Comparison of ENCODE assay signal across 8 cellular contexts in genomic region chr7:155345490-155345889, GRCh38. TPM values are rescaled to one million over a fixed set of nuclear protein-coding genes. Genes with fewer than 3 reads are reported as not detected.
DNase-seq lines count a peak whose midpoint lies in the region; ATAC-seq and TF ChIP-seq lines count a peak whose summit lies in the region.
"Had no signal": no experiment of that assay in that cellular context is flagged by ENCODE, and none has a peak within 500 bp of the region (broad histone marks: within the 10 kb centered on the region; RNA-seq: fewer than 3 reads in every experiment).

No MANE protein-coding gene starts in this region.

- peak overlapping the region; percentile 14 for H3K4me3 ChIP-seq in CD8-positive, alpha-beta memory T cell (ENCODE audit: low read length)
- peak overlapping the region in 1 of 2 experiments; percentile 48; a peak in 1 of 4 replicates for H3K4me3 ChIP-seq in Panc1 (ENCODE audit: low read depth in 2 of 2, low read length in 2 of 2)

- CTCF ChIA-PET in CD8-positive, alpha-beta memory T cell (lab: Charles Lee) = interaction anchor here (0.6 to 2.5 kb wide), 45 partner anchors 8 to 432 kb away, joined by 3 to 40 read pairs (median 6); partner anchors contain the start of gene INSIG1
- CTCF ChIA-PET in Panc1 (lab: Charles Lee) = interaction anchor here (0.6 to 1.2 kb wide), 9 partner anchors 14 to 418 kb away, joined by 3 to 11 read pairs (median 4); no protein-coding TSS in a partner anchor

- in situ Hi-C loops in Panc1 (cut with HindIII; ENCODE audit: low pct_unique_long_range_greater_than_20kb, low sequenced_read_pairs) = no loop called here

- H3K4me1 ChIP-seq in CD8-positive, alpha-beta memory T cell (ENCODE audit: insufficient read depth, low read length) = peaks cover 4% of the 10 kb centered on the region
- H3K4me1 ChIP-seq in Panc1 (ENCODE audit: control insufficient read depth, insufficient read depth, low read length) = peaks cover 6% of the 10 kb centered on the region; the same call in 1 of the 2 replicates

- POLR2A ChIA-PET in CD8-positive, alpha-beta memory T cell (lab: Charles Lee) = interaction anchor here (1.3 kb wide), 1 partner anchor 46 kb away, joined by 7 read pairs; no protein-coding TSS in a partner anchor
- POLR2A ChIA-PET in Panc1 (lab: Charles Lee) = interaction anchor here (0.7 kb wide), 1 partner anchor 388 kb away, joined by 11 read pairs; no protein-coding TSS in a partner anchor

- intact Hi-C loops in Panc1 (cut with micrococcal nuclease; ENCODE audit: unreplicated experiment) = loop anchor here (2.0 kb wide), 1 partner anchor 155 kb away; no protein-coding TSS in a partner anchor

- H3K36me3 ChIP-seq in CD8-positive, alpha-beta memory T cell (ENCODE audit: insufficient read depth, low read length) = no peaks in the 10 kb centered on the region
- no peaks in the 10 kb centered on the region for H3K36me3 ChIP-seq in Panc1 (ENCODE audit: control insufficient read depth, insufficient read depth, low read length)

- peaks cover 4 to 9% (median 6%) of the 10 kb centered on the region in 3 donors for H3K4me1 Mint-ChIP-seq in CD8-positive, alpha-beta memory T cell
- peaks cover 6% of the 10 kb centered on the region for H3K4me1 Mint-ChIP-seq in memory B cell

- no peak for DNase-seq in CD8-positive, alpha-beta memory T cell
- DNase-seq in Panc1 (ENCODE audit: low read depth, low spot score) = no peak
- DNase-seq in memory B cell (ENCODE audit: low spot score in 2 of 2) = no peak
- no peak for DNase-seq in OCI-M2 (lab: John Stamatoyannopoulos, UW; ENCODE audit: unreplicated experiment)
- no peak for DNase-seq in NCI-H2171 (lab: John Stamatoyannopoulos, UW)

- peak overlapping the region in 1 of 8 donors; percentile 51 for H3K27ac Mint-ChIP-seq in CD8-positive, alpha-beta memory T cell
- H3K27ac Mint-ChIP-seq in memory B cell = no peak overlapping the region

- H3K27me3 ChIP-seq in CD8-positive, alpha-beta memory T cell (ENCODE audit: insufficient read depth, low read length, poor library complexity, severe bottlenecking) = peaks cover 4% of the 10 kb centered on the region
- no peaks in the 10 kb centered on the region for H3K27me3 ChIP-seq in Panc1 (ENCODE audit: control insufficient read depth, insufficient read depth, low read length)

- peaks cover 3 to 4% of the 10 kb centered on the region in 2 donors for H3K27me3 Mint-ChIP-seq in CD8-positive, alpha-beta memory T cell
- H3K27me3 Mint-ChIP-seq in memory B cell = no peaks in the 10 kb centered on the region

- H3K36me3 Mint-ChIP-seq in CD8-positive, alpha-beta memory T cell = no peaks in the 10 kb centered on the region
- no peaks in the 10 kb centered on the region for H3K36me3 Mint-ChIP-seq in memory B cell
- H3K36me3 Mint-ChIP-seq: naive thymus-derived CD4-positive, alpha-beta T cell had no signal

- peak overlapping the region in 4 of 7 donors; percentile 65 to 82 (median 72) for H3K4me3 Mint-ChIP-seq in CD8-positive, alpha-beta memory T cell
- H3K4me3 Mint-ChIP-seq in memory B cell = no peak overlapping the region

- BruUV-seq in Panc1 (replicated peaks; lab: Mats Ljungman, UMichigan) = no TSS peak

- TF ChIP-seq CTCF in Panc1 (IDR thresholded peaks at IDR 0.05) = no peak

- H3K27ac ChIP-seq in CD8-positive, alpha-beta memory T cell (ENCODE audit: low read depth, low read length) = no peak overlapping the region
- H3K27ac ChIP-seq in Panc1 (ENCODE audit: low read length) = no peak overlapping the region

- H3K9me3 Mint-ChIP-seq in CD8-positive, alpha-beta memory T cell = no peaks in the 10 kb centered on the region
- no peaks in the 10 kb centered on the region for H3K9me3 Mint-ChIP-seq in memory B cell
- H3K9me3 Mint-ChIP-seq: naive thymus-derived CD4-positive, alpha-beta T cell had no signal

- ATAC-seq in GM18909 (IDR thresholded peaks at IDR 0.05; ENCODE audit: poor library complexity, unreplicated experiment) (peak; percentile 14), Panc1 (peak; percentile 33; the same call in 1 of the 2 replicates), memory B cell (ENCODE audit: low read depth) (peak; percentile 6), HG02571 (IDR thresholded peaks at IDR 0.05; ENCODE audit: unreplicated experiment) (no peak)

- no peaks in the 10 kb centered on the region for H3K9me3 ChIP-seq in CD8-positive, alpha-beta memory T cell (ENCODE audit: low read length)
- no peaks in the 10 kb centered on the region for H3K9me3 ChIP-seq in Panc1 (ENCODE audit: control insufficient read depth, insufficient read depth, low read depth, low read length)

RNA-seq across cellular contexts. Expression of gene INSIG1, which starts 47.8 kb away (rescaled TPM):
- 10 to 100 TPM; 25.0 to 27.3 TPM for total RNA-seq in CD8-positive, alpha-beta memory T cell
- 29.5 TPM for polyA plus RNA-seq in CD8-positive, alpha-beta memory T cell
- total RNA-seq in Panc1 (2021; ENCODE audit: unreplicated experiment) = 92.6 TPM
- polyA plus RNA-seq in Panc1 (2012; ENCODE audit: insufficient read length) = 62.0 TPM
